In the genomic region with DNA sequence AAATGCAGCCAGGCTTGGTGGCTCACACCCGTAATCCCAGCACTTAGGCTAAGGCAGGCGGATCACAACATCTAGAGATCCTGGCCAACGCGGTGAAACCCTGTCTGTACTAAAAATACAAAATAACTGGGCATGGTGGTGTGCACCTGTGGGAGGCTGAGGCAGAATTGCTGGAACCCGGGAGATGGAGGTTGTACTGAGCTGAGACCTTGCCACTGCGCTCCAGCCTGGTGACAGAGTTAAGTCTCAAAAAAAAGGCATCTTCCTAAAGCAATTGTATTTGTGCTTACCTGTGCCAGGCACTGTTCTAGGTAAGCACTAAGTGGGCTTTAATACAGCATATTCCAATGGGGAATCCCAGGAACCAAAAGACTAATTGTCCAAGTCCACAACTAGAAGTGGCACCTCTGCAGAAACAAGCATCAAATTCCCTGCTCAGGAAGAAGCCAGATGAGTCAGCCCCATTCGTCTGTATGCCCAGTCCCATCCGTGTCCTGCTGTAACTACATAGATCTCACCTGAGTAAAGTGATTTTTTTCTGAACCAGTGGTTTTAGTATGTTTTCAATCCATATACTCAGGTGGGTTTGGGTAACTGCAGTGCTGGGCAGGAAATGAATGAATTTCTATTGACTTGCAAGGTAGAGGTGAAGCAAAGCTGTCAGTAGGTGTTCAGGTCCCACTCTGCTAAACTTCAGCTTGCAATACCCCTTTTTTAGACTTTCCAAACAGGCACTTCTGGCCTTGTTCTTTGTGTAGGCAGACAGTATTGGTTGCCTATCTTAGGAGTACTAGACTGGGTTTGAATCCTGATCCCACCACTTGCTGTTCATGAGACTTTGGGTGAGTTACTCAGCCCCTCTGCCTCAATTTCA, we compare ENCODE assay signal across 1 cellular context.
TF ChIP-seq lines count a peak whose summit lies in the region.

No MANE protein-coding gene starts in this region.

TF ChIP-seq in SK-N-SH, 30 proteins besides CTCF, POLR2A, EP300 and RAD21 (continued from another document):
- TF ChIP-seq, protein P1, sequence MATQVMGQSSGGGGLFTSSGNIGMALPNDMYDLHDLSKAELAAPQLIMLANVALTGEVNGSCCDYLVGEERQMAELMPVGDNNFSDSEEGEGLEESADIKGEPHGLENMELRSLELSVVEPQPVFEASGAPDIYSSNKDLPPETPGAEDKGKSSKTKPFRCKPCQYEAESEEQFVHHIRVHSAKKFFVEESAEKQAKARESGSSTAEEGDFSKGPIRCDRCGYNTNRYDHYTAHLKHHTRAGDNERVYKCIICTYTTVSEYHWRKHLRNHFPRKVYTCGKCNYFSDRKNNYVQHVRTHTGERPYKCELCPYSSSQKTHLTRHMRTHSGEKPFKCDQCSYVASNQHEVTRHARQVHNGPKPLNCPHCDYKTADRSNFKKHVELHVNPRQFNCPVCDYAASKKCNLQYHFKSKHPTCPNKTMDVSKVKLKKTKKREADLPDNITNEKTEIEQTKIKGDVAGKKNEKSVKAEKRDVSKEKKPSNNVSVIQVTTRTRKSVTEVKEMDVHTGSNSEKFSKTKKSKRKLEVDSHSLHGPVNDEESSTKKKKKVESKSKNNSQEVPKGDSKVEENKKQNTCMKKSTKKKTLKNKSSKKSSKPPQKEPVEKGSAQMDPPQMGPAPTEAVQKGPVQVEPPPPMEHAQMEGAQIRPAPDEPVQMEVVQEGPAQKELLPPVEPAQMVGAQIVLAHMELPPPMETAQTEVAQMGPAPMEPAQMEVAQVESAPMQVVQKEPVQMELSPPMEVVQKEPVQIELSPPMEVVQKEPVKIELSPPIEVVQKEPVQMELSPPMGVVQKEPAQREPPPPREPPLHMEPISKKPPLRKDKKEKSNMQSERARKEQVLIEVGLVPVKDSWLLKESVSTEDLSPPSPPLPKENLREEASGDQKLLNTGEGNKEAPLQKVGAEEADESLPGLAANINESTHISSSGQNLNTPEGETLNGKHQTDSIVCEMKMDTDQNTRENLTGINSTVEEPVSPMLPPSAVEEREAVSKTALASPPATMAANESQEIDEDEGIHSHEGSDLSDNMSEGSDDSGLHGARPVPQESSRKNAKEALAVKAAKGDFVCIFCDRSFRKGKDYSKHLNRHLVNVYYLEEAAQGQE (IDR thresholded peaks at IDR 0.05; ENCODE audit: low read depth, low read length) = no peak
TF ChIP-seq in SK-N-SH: peak in this region for 7.
